2 cellular contexts compared by ENCODE assay signal in genomic region chr10:73407495-73407894, GRCh38.
TF ChIP-seq lines count a peak whose summit lies in the region.

No MANE protein-coding gene starts in this region.

TF ChIP-seq in GM23338, 12 proteins besides CTCF, POLR2A, EP300 and RAD21:
- TF ChIP-seq, protein P1, sequence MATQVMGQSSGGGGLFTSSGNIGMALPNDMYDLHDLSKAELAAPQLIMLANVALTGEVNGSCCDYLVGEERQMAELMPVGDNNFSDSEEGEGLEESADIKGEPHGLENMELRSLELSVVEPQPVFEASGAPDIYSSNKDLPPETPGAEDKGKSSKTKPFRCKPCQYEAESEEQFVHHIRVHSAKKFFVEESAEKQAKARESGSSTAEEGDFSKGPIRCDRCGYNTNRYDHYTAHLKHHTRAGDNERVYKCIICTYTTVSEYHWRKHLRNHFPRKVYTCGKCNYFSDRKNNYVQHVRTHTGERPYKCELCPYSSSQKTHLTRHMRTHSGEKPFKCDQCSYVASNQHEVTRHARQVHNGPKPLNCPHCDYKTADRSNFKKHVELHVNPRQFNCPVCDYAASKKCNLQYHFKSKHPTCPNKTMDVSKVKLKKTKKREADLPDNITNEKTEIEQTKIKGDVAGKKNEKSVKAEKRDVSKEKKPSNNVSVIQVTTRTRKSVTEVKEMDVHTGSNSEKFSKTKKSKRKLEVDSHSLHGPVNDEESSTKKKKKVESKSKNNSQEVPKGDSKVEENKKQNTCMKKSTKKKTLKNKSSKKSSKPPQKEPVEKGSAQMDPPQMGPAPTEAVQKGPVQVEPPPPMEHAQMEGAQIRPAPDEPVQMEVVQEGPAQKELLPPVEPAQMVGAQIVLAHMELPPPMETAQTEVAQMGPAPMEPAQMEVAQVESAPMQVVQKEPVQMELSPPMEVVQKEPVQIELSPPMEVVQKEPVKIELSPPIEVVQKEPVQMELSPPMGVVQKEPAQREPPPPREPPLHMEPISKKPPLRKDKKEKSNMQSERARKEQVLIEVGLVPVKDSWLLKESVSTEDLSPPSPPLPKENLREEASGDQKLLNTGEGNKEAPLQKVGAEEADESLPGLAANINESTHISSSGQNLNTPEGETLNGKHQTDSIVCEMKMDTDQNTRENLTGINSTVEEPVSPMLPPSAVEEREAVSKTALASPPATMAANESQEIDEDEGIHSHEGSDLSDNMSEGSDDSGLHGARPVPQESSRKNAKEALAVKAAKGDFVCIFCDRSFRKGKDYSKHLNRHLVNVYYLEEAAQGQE (IDR thresholded peaks at IDR 0.05; ENCODE audit: unreplicated experiment) = peak; percentile 35
- TF ChIP-seq, protein P2, sequence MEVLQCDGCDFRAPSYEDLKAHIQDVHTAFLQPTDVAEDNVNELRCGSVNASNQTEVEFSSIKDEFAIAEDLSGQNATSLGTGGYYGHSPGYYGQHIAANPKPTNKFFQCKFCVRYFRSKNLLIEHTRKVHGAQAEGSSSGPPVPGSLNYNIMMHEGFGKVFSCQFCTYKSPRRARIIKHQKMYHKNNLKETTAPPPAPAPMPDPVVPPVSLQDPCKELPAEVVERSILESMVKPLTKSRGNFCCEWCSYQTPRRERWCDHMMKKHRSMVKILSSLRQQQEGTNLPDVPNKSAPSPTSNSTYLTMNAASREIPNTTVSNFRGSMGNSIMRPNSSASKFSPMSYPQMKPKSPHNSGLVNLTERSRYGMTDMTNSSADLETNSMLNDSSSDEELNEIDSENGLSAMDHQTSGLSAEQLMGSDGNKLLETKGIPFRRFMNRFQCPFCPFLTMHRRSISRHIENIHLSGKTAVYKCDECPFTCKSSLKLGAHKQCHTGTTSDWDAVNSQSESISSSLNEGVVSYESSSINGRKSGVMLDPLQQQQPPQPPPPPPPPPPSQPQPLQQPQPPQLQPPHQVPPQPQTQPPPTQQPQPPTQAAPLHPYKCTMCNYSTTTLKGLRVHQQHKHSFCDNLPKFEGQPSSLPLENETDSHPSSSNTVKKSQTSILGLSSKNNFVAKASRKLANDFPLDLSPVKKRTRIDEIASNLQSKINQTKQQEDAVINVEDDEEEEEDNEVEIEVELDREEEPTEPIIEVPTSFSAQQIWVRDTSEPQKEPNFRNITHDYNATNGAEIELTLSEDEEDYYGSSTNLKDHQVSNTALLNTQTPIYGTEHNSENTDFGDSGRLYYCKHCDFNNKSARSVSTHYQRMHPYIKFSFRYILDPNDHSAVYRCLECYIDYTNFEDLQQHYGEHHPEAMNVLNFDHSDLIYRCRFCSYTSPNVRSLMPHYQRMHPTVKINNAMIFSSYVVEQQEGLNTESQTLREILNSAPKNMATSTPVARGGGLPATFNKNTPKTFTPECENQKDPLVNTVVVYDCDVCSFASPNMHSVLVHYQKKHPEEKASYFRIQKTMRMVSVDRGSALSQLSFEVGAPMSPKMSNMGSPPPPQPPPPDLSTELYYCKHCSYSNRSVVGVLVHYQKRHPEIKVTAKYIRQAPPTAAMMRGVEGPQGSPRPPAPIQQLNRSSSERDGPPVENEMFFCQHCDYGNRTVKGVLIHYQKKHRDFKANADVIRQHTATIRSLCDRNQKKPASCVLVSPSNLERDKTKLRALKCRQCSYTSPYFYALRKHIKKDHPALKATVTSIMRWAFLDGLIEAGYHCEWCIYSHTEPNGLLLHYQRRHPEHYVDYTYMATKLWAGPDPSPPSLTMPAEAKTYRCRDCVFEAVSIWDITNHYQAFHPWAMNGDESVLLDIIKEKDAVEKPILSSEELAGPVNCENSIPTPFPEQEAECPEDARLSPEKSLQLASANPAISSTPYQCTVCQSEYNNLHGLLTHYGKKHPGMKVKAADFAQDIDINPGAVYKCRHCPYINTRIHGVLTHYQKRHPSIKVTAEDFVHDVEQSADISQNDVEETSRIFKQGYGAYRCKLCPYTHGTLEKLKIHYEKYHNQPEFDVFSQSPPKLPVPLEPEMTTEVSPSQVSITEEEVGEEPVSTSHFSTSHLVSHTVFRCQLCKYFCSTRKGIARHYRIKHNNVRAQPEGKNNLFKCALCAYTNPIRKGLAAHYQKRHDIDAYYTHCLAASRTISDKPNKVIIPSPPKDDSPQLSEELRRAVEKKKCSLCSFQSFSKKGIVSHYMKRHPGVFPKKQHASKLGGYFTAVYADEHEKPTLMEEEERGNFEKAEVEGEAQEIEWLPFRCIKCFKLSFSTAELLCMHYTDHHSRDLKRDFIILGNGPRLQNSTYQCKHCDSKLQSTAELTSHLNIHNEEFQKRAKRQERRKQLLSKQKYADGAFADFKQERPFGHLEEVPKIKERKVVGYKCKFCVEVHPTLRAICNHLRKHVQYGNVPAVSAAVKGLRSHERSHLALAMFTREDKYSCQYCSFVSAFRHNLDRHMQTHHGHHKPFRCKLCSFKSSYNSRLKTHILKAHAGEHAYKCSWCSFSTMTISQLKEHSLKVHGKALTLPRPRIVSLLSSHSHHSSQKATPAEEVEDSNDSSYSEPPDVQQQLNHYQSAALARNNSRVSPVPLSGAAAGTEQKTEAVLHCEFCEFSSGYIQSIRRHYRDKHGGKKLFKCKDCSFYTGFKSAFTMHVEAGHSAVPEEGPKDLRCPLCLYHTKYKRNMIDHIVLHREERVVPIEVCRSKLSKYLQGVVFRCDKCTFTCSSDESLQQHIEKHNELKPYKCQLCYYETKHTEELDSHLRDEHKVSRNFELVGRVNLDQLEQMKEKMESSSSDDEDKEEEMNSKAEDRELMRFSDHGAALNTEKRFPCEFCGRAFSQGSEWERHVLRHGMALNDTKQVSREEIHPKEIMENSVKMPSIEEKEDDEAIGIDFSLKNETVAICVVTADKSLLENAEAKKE (CRISPR knock-in tag; IDR thresholded peaks at IDR 0.05) = no peak

TF ChIP-seq in K562, 482 proteins besides CTCF, POLR2A, EP300 and RAD21:
- 0 out of 4 replicates have a peak, but pooled peaks of 1 of the 2 experiments have one; percentile 27 for TF ChIP-seq SRF (CRISPR knock-in tag; IDR thresholded peaks at IDR 0.05)
- TF ChIP-seq MECOM (CRISPR knock-in tag; IDR thresholded peaks at IDR 0.05) = 0 out of 2 replicates have a peak, but pooled peaks have one; percentile 48
- peak; percentile 94 for TF ChIP-seq EHMT2 (IDR thresholded peaks at IDR 0.05)
- peak; percentile 13; the same call in 1 of the 2 replicates for TF ChIP-seq ZNF316 (IDR thresholded peaks at IDR 0.05)
- TF ChIP-seq ARID3A (IDR thresholded peaks at IDR 0.05; ENCODE audit: borderline replicate concordance, low read depth, low read length) = peak; percentile 75; the same call in 1 of the 2 replicates
- TF ChIP-seq, protein P3, sequence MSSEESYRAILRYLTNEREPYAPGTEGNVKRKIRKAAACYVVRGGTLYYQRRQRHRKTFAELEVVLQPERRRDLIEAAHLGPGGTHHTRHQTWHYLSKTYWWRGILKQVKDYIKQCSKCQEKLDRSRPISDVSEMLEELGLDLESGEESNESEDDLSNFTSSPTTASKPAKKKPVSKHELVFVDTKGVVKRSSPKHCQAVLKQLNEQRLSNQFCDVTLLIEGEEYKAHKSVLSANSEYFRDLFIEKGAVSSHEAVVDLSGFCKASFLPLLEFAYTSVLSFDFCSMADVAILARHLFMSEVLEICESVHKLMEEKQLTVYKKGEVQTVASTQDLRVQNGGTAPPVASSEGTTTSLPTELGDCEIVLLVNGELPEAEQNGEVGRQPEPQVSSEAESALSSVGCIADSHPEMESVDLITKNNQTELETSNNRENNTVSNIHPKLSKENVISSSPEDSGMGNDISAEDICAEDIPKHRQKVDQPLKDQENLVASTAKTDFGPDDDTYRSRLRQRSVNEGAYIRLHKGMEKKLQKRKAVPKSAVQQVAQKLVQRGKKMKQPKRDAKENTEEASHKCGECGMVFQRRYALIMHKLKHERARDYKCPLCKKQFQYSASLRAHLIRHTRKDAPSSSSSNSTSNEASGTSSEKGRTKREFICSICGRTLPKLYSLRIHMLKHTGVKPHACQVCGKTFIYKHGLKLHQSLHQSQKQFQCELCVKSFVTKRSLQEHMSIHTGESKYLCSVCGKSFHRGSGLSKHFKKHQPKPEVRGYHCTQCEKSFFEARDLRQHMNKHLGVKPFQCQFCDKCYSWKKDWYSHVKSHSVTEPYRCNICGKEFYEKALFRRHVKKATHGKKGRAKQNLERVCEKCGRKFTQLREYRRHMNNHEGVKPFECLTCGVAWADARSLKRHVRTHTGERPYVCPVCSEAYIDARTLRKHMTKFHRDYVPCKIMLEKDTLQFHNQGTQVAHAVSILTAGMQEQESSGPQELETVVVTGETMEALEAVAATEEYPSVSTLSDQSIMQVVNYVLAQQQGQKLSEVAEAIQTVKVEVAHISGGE (CRISPR knock-in tag; IDR thresholded peaks at IDR 0.05) = no peak
- TF ChIP-seq E2F1 (CRISPR knock-in tag; IDR thresholded peaks at IDR 0.05) = no peak
- TF ChIP-seq AFF1 (IDR thresholded peaks at IDR 0.05; ENCODE audit: low read depth in 1 of 2, partially characterized antibody in 2 of 2) = peak in 1 of 2 experiments; percentile 35
- 0 out of 4 replicates have a peak, but pooled peaks of 1 of the 2 experiments have one; percentile 14 for TF ChIP-seq MAZ (CRISPR knock-in tag; conservative IDR thresholded peaks at IDR 0.05 in 1 of 2, IDR thresholded peaks at IDR 0.05 in 1 of 2)
- no peak for TF ChIP-seq HSF4 (CRISPR knock-in tag; IDR thresholded peaks at IDR 0.05; ENCODE audit: borderline replicate concordance)
- peak; percentile 42; the same call in 1 of the 2 replicates for TF ChIP-seq C11orf30 (IDR thresholded peaks at IDR 0.05; ENCODE audit: low read depth)
- TF ChIP-seq MIER1 (IDR thresholded peaks at IDR 0.05; ENCODE audit: low read depth) = peak; percentile 90
- TF ChIP-seq, protein P4, sequence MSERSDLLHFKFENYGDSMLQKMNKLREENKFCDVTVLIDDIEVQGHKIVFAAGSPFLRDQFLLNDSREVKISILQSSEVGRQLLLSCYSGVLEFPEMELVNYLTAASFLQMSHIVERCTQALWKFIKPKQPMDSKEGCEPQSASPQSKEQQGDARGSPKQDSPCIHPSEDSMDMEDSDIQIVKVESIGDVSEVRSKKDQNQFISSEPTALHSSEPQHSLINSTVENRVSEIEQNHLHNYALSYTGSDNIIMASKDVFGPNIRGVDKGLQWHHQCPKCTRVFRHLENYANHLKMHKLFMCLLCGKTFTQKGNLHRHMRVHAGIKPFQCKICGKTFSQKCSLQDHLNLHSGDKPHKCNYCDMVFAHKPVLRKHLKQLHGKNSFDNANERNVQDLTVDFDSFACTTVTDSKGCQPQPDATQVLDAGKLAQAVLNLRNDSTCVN (CRISPR knock-in tag; IDR thresholded peaks at IDR 0.05) = no peak
- TF ChIP-seq CBX3 (IDR thresholded peaks at IDR 0.05; ENCODE audit: borderline replicate concordance in 1 of 2, low read length in 2 of 2) = no peak
